ENCODE assay signal across 10 cellular contexts in the genomic region with DNA sequence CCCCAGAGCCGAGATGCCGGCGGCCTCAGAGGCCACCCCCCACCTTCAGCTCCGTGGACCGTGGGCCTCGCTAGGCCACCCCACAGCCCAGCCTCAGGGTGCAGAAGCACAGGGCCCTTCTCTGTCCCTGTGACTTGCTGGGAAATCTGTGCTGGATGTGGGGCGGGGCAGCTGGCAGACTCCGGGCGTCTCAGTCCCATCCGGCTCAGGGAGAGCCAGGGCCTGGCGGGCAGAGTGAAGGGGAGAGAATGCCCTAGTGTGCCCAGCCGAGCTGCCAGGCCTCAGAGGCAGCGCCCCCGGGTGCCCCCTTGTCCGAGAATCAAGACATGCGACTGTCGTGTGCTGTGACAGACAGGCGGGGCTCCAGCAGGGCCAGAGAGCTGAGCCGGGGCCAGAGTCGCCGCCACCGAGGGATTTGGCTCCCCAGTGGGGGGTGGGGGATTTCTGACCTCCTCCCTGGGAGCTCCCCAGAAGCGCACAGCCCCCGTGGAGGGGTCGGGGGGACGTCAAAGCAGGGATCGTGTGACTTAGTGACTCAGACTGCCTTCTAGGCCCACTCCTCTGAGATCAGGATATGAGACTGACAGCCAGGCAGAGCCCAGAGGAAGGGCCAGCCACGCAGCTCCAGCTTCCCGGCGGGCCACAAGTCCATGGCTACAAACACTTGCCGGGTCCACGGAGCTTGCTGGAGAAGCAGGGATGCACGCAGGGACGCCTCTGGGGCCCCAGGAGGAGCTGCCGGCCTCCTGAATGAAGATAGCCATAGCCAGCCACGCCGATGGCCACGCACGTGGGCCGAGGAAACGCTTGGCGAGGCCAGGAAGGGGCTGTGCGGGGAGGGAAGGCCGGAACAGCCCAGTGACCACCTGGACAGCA. TPM values are rescaled to one million over a fixed set of nuclear protein-coding genes. Genes with fewer than 3 reads are reported as not detected.
A peak's percentile ranks its signal among the peaks of the same experiment; 100 is the strongest.
DNase-seq lines count a peak whose midpoint lies in the region; ATAC-seq and TF ChIP-seq lines count a peak whose summit lies in the region.
"Had no signal": no experiment of that assay in that cellular context is flagged by ENCODE, and none has a peak within 500 bp of the region (broad histone marks: within the 10 kb centered on the region; RNA-seq: fewer than 3 reads in every experiment).

No MANE protein-coding gene starts in this region.

- peak overlapping the region in 1 of 3 donors; percentile 33 for H3K9ac ChIP-seq in skeletal muscle tissue (ENCODE audit: low read depth in 1 of 3, low read length in 3 of 3)

- H3K27me3 ChIP-seq in CD8-positive, alpha-beta T cell (ENCODE audit: insufficient read depth, low read length) = no peaks in the 10 kb centered on the region
- H3K27me3 ChIP-seq in skeletal muscle tissue (ENCODE audit: control insufficient read depth in 3 of 3, insufficient read depth in 3 of 3, low read length in 3 of 3) = no peaks in the 10 kb centered on the region

- CTCF ChIA-PET in CD8-positive, alpha-beta T cell (lab: Charles Lee) = no interaction called here
- CTCF ChIA-PET in activated B cell treated with CpG ODN at 0.5 μM for 24 hours (lab: Charles Lee) = no interaction called here

- POLR2A ChIA-PET in CD8-positive, alpha-beta T cell (lab: Charles Lee) = no interaction called here
- POLR2A ChIA-PET in activated B cell treated with CpG ODN at 0.5 μM for 24 hours (lab: Charles Lee) = no interaction called here

- peak in 4 of 7 experiments; percentile 3 to 46 (median 8) for DNase-seq in CD8-positive, alpha-beta T cell
- peak; percentile 10 for DNase-seq in activated B cell treated with CpG ODN at 0.5 μM for 24 hours
- peak; percentile 13 for DNase-seq in iPS-NIHi11 (ENCODE audit: low spot score)
- no peak for DNase-seq in NCI-H510A treated with DMSO at 0.1 percent for 48 hours (lab: John Stamatoyannopoulos, UW)
- no peak for DNase-seq in DMS53 (lab: John Stamatoyannopoulos, UW)
- DNase-seq: SW 1271 had no signal

- no peak overlapping the region for H3K4me3 Mint-ChIP-seq in CD8-positive, alpha-beta T cell
- no peak overlapping the region for H3K4me3 Mint-ChIP-seq in activated B cell treated with CpG ODN at 0.5 μM for 24 hours

- H3K4me1 ChIP-seq in CD8-positive, alpha-beta T cell (ENCODE audit: insufficient read depth, low read length) = no peaks in the 10 kb centered on the region
- peaks cover 0 to 6% (median 3%) of the 10 kb centered on the region in 3 donors for H3K4me1 ChIP-seq in skeletal muscle tissue (ENCODE audit: control insufficient read depth in 3 of 3, insufficient read depth in 3 of 3, low read length in 3 of 3)

- H3K36me3 ChIP-seq in CD8-positive, alpha-beta T cell (ENCODE audit: insufficient read depth, low read length) = no peaks in the 10 kb centered on the region
- H3K36me3 ChIP-seq in skeletal muscle tissue (ENCODE audit: control insufficient read depth in 3 of 3, insufficient read depth in 3 of 3, low read length in 3 of 3) = peaks cover 6 to 21% (median 19%) of the 10 kb centered on the region in 3 donors

- no peak for TF ChIP-seq CTCF in CD8-positive, alpha-beta T cell (IDR thresholded peaks at IDR 0.05)
- no peak for TF ChIP-seq CTCF in activated B cell treated with CpG ODN at 0.5 μM for 24 hours (IDR thresholded peaks at IDR 0.05)

- no peaks in the 10 kb centered on the region for H3K9me3 Mint-ChIP-seq in CD8-positive, alpha-beta T cell
- H3K9me3 Mint-ChIP-seq in activated B cell treated with CpG ODN at 0.5 μM for 24 hours = no peaks in the 10 kb centered on the region

- ATAC-seq in CD8-positive, alpha-beta T cell = no peak
- ATAC-seq in activated B cell treated with CpG ODN at 0.5 μM for 24 hours (ENCODE audit: low read depth) (no peak), HG03039 (IDR thresholded peaks at IDR 0.05; ENCODE audit: unreplicated experiment) (no peak), GM19023 (IDR thresholded peaks at IDR 0.05; ENCODE audit: unreplicated experiment) (no peak)
- ATAC-seq: GM12878 had no signal

- H3K9me3 ChIP-seq in CD8-positive, alpha-beta T cell (ENCODE audit: low read length) = no peaks in the 10 kb centered on the region
- no peaks in the 10 kb centered on the region for H3K9me3 ChIP-seq in skeletal muscle tissue (ENCODE audit: control insufficient read depth in 3 of 3, low read length in 3 of 3)

- no peak overlapping the region for H3K27ac Mint-ChIP-seq in CD8-positive, alpha-beta T cell
- no peak overlapping the region for H3K27ac Mint-ChIP-seq in activated B cell treated with CpG ODN at 0.5 μM for 24 hours

- no peak overlapping the region for H3K4me3 ChIP-seq in CD8-positive, alpha-beta T cell (ENCODE audit: low read depth, low read length)
- H3K4me3 ChIP-seq in skeletal muscle tissue (ENCODE audit: low read length in 3 of 3) = no peak overlapping the region
- H3K4me3 ChIP-seq: GM12878 had no signal

- H3K4me1 Mint-ChIP-seq in CD8-positive, alpha-beta T cell (ENCODE audit: low read depth) = no peaks in the 10 kb centered on the region
- H3K4me1 Mint-ChIP-seq in activated B cell treated with CpG ODN at 0.5 μM for 24 hours = no peaks in the 10 kb centered on the region

- no peak overlapping the region for H3K27ac ChIP-seq in CD8-positive, alpha-beta T cell (ENCODE audit: low read depth, low read length)
- H3K27ac ChIP-seq in skeletal muscle tissue (ENCODE audit: low read depth, low read length) = peak overlapping the region; percentile 47

- H3K27me3 Mint-ChIP-seq in CD8-positive, alpha-beta T cell (ENCODE audit: low read depth) = no peaks in the 10 kb centered on the region
- no peaks in the 10 kb centered on the region for H3K27me3 Mint-ChIP-seq in activated B cell treated with CpG ODN at 0.5 μM for 24 hours

- H3K36me3 Mint-ChIP-seq in CD8-positive, alpha-beta T cell = peaks cover 2% of the 10 kb centered on the region
- H3K36me3 Mint-ChIP-seq in activated B cell treated with CpG ODN at 0.5 μM for 24 hours (ENCODE audit: low read depth) = no peaks in the 10 kb centered on the region

- intact Hi-C loops in CD8-positive, alpha-beta T cell (cut with DNase I, micrococcal nuclease) = no loop called here
- intact Hi-C loops in activated B cell treated with CpG ODN at 0.5 μM for 24 hours (cut with micrococcal nuclease) = no loop called here

RNA-seq across cellular contexts. Expression of gene COL6A1, which starts 11.9 kb away (rescaled TPM):
- 10 to 100 TPM; 15.2 to 16.5 TPM for total RNA-seq in CD8-positive, alpha-beta T cell
- total RNA-seq in activated B cell treated with CpG ODN at 0.5 μM for 24 hours = 0.11 TPM in 1 of 2 replicates, not detected in the other
- total RNA-seq in skeletal muscle tissue = 270 TPM

Comparison
In these comparisons a context has a peak if more than half of its experiments do, and no peak if none do; other contexts are left out.
1. DNase-seq: peak in CD8-positive, alpha-beta T cell (4 of 7), activated B cell treated with CpG ODN at 0.5 μM for 24 hours (single experiment) and iPS-NIHi11 (single experiment); none in NCI-H510A treated with DMSO at 0.1 percent for 48 hours (single experiment) and DMS53 (single experiment).
2. RNA of gene COL6A1, which starts 11.9 kb away (total RNA-seq): 270 TPM in skeletal muscle tissue (single experiment); 15.2 to 16.5 TPM in CD8-positive, alpha-beta T cell and 0.11 TPM in activated B cell treated with CpG ODN at 0.5 μM for 24 hours; every median in the first group is over 10 times any median in the second.